Comparison of ENCODE assay signal across 10 cellular contexts in the genomic region with DNA sequence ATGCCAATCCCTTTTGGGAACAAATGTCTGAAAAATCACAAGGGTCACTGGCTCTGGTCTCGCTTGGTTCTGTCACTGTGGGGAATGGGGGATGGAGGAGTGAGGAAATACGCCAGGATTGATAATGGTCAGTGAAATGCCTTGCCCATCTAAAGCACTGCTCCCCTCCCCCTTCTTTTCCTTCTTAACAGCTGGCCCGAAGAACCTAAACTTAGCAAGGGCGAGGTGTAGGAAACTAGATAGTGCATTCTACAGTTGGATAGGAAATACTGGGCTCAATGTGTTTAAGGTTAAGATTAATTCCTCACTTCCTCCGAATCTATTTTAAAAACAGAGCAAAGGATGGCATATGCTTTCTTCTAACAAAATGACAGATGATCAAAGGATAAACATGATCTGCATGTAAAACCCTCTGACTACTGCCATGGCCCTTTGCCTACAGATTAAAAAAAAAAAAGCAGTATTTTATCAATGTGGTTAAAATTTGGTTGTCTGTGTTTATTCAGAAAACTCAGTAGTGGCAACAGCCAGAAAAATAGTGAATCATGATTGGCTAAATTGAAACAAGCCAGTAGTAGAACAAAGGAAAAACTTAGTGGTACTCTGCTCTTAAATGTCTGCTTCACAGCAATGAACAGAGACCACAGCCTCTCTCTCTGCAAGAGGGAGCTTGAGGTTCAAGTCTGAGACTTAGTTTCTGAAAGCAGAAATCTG.
A peak's percentile ranks its signal among the peaks of the same experiment; 100 is the strongest.
DNase-seq lines count a peak whose midpoint lies in the region; ATAC-seq, FAIRE-seq and TF ChIP-seq lines count a peak whose summit lies in the region.
"Had no signal": no experiment of that assay in that cellular context is flagged by ENCODE, and none has a peak within 500 bp of the region (broad histone marks: within the 10 kb centered on the region; RNA-seq: fewer than 3 reads in every experiment).

No MANE protein-coding gene starts in this region.

- peak; percentile 30 to 50 (median 42) for ATAC-seq in right lobe of liver

- H3K4me2 ChIP-seq in astrocyte (ENCODE audit: low read length) = peak overlapping the region; percentile 28

- no peaks in the 10 kb centered on the region for H3K36me3 Mint-ChIP-seq in activated T-cell treated with anti-CD3 and anti-CD28 coated beads, Interleukin-2, amount 50 U/mL, for 24 hours (ENCODE audit: low read depth)
- H3K36me3 Mint-ChIP-seq in astrocyte (ENCODE audit: low read depth, unreplicated experiment) = no peaks in the 10 kb centered on the region
- no peaks in the 10 kb centered on the region for H3K36me3 Mint-ChIP-seq in mesothelial cell of epicardium

- H3K4me3 ChIP-seq in astrocyte (ENCODE audit: insufficient read depth, low read depth, low read length) (no peak overlapping the region), right lobe of liver (no peak overlapping the region), suprapubic skin (peak overlapping the region; percentile 6)

- no peaks in the 10 kb centered on the region for H4K20me1 ChIP-seq in astrocyte (ENCODE audit: insufficient read depth, low read length)

- H3K4me1 ChIP-seq in astrocyte (ENCODE audit: insufficient read depth, low read length) = peaks cover 4% of the 10 kb centered on the region
- H3K4me1 ChIP-seq in right lobe of liver = peaks cover 0 to 25% (median 0%) of the 10 kb centered on the region in 4 donors
- H3K4me1 ChIP-seq in suprapubic skin = peaks cover 54% of the 10 kb centered on the region

- no peaks in the 10 kb centered on the region for H3K27me3 Mint-ChIP-seq in activated T-cell treated with anti-CD3 and anti-CD28 coated beads, Interleukin-2, amount 50 U/mL, for 24 hours
- H3K27me3 Mint-ChIP-seq in astrocyte (ENCODE audit: low read depth, unreplicated experiment) = peaks cover 5% of the 10 kb centered on the region
- H3K27me3 Mint-ChIP-seq in mesothelial cell of epicardium (ENCODE audit: low read depth) = peaks cover 38% of the 10 kb centered on the region

- H3K27ac ChIP-seq in astrocyte (ENCODE audit: low read depth, low read length) (no peak overlapping the region), right lobe of liver (no peak overlapping the region), suprapubic skin (peak overlapping the region; percentile 68)

- FAIRE-seq in astrocyte (lab: Jason Lieb, UNC) = no peak
- FAIRE-seq: keratinocyte had no signal

- H3K4me1 Mint-ChIP-seq in activated T-cell treated with anti-CD3 and anti-CD28 coated beads, Interleukin-2, amount 50 U/mL, for 24 hours (ENCODE audit: low read depth) = no peaks in the 10 kb centered on the region
- H3K4me1 Mint-ChIP-seq in astrocyte (ENCODE audit: low read depth, unreplicated experiment) (peaks cover 13% of the 10 kb centered on the region), mesothelial cell of epicardium (peaks cover 3% of the 10 kb centered on the region)

- no peak overlapping the region for H3K9ac ChIP-seq in astrocyte (ENCODE audit: low read length)

- 36% methylated on average over 5 of the region's 5 CpGs for WGBS in right lobe of liver (ENCODE audit: insufficient coverage, low coverage, low lambda C conversion rate, missing lambda C conversion rate)
- WGBS in suprapubic skin = 58% methylated on average over 5 of the region's 5 CpGs

- H3K79me2 ChIP-seq in astrocyte (ENCODE audit: insufficient read depth, low read length) = no peaks in the 10 kb centered on the region

- H3K9me3 ChIP-seq in astrocyte (ENCODE audit: insufficient read depth, low read depth, low read length) (peaks cover 5% of the 10 kb centered on the region), right lobe of liver (no peaks in the 10 kb centered on the region), suprapubic skin (no peaks in the 10 kb centered on the region)

- H3K36me3 ChIP-seq in astrocyte (ENCODE audit: insufficient read depth, low read length) (no peaks in the 10 kb centered on the region), right lobe of liver (no peaks in the 10 kb centered on the region), suprapubic skin (no peaks in the 10 kb centered on the region)

- H3K27me3 ChIP-seq in astrocyte (ENCODE audit: insufficient read depth, low read length) = peaks cover 9% of the 10 kb centered on the region
- H3K27me3 ChIP-seq in right lobe of liver = no peaks in the 10 kb centered on the region
- no peaks in the 10 kb centered on the region for H3K27me3 ChIP-seq in suprapubic skin

- H3K9me3 Mint-ChIP-seq in activated T-cell treated with anti-CD3 and anti-CD28 coated beads, Interleukin-2, amount 50 U/mL, for 24 hours = peaks cover 2% of the 10 kb centered on the region
- H3K9me3 Mint-ChIP-seq in astrocyte (ENCODE audit: unreplicated experiment) = peaks cover 10% of the 10 kb centered on the region
- H3K9me3 Mint-ChIP-seq in mesothelial cell of epicardium = no peaks in the 10 kb centered on the region

- peak overlapping the region; percentile 11 for H3K4me3 Mint-ChIP-seq in activated T-cell treated with anti-CD3 and anti-CD28 coated beads, Interleukin-2, amount 50 U/mL, for 24 hours
- H3K4me3 Mint-ChIP-seq in astrocyte (ENCODE audit: unreplicated experiment) (no peak overlapping the region), mesothelial cell of epicardium (no peak overlapping the region)

- TF ChIP-seq EP300 in suprapubic skin (IDR thresholded peaks at IDR 0.05) = no peak

- no peak overlapping the region for H2AFZ ChIP-seq in astrocyte (ENCODE audit: low read depth, low read length)

- intact Hi-C loops in right lobe of liver (cut with DNase I) = no loop called here

- no peak for DNase-seq in activated T-cell treated with anti-CD3 and anti-CD28 coated beads, Interleukin-2, amount 50 U/mL, for 24 hours
- DNase-seq in activated T-cell treated with anti-CD3 and anti-CD28 coated beads for 4 hours = no peak
- peak; percentile 29 for DNase-seq in astrocyte (ENCODE audit: low read depth)
- DNase-seq in right lobe of liver = no peak
- no peak for DNase-seq in suprapubic skin (ENCODE audit: low spot score in 2 of 2)
- DNase-seq in stimulated activated naive CD4-positive, alpha-beta T cell treated with Interleukin-2 at 50 U/mL for 16 hours (lab: John Stamatoyannopoulos, UW) = no peak
- DNase-seq in NCI-H1105 (lab: John Stamatoyannopoulos, UW) = no peak
- DNase-seq in mesothelial cell of epicardium (ENCODE audit: low spot score in 2 of 2, unreplicated experiment in 2 of 2) = no peak
- DNase-seq: effector CD4-positive, alpha-beta T cell had no signal

- no peak for TF ChIP-seq CTCF in astrocyte (IDR thresholded peaks at IDR 0.05; ENCODE audit: insufficient read depth, low read depth, low read length)
- no peak for TF ChIP-seq CTCF in right lobe of liver (IDR thresholded peaks at IDR 0.05)
- TF ChIP-seq CTCF in suprapubic skin (IDR thresholded peaks at IDR 0.05) = no peak
- TF ChIP-seq CTCF in mesothelial cell of epicardium (IDR thresholded peaks at IDR 0.05; ENCODE audit: unreplicated experiment) = no peak

- H3K27ac Mint-ChIP-seq in activated T-cell treated with anti-CD3 and anti-CD28 coated beads, Interleukin-2, amount 50 U/mL, for 24 hours = no peak overlapping the region
- H3K27ac Mint-ChIP-seq in astrocyte (ENCODE audit: unreplicated experiment) (no peak overlapping the region), mesothelial cell of epicardium (no peak overlapping the region)

- no peak for TF ChIP-seq POLR2A in right lobe of liver (IDR thresholded peaks at IDR 0.05)
- no peak for TF ChIP-seq POLR2A in suprapubic skin (IDR thresholded peaks at IDR 0.05)
